27 cellular contexts compared by ENCODE assay signal in the genomic region with DNA sequence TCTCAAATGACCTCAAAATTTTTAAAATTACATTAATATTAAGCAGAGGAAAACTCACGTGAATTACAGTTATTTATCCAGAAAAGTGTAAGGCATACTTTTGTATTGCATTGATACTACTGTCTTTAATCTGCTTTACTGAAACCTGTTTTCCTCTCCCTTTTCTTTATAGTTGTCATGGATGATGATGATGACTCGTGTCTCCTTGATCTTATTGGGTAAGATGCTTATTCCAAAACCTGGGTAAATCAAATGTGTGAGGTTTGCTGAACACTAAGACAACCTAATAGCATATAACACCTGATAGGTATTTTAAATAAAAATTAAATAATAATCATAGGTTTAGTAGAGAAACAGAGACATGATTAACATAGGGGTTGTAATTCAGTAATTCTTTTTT. TPM values are rescaled to one million over a fixed set of nuclear protein-coding genes. Genes with fewer than 3 reads are reported as not detected.
A peak's percentile ranks its signal among the peaks of the same experiment; 100 is the strongest.
DNase-seq lines count a peak whose midpoint lies in the region; ATAC-seq and TF ChIP-seq lines count a peak whose summit lies in the region.
"Had no signal": no experiment of that assay in that cellular context is flagged by ENCODE, and none has a peak within 500 bp of the region (broad histone marks: within the 10 kb centered on the region; RNA-seq: fewer than 3 reads in every experiment).

No MANE protein-coding gene starts in this region.

- peak overlapping the region in 1 of 10 donors; percentile 67 for H3K27ac Mint-ChIP-seq in naive thymus-derived CD8-positive, alpha-beta T cell
- H3K27ac Mint-ChIP-seq: activated naive CD8-positive, alpha-beta T cell treated with anti-CD3 and anti-CD28 coated beads, Interleukin-2, amount 10 ng/mL, durations not matched to agents 7 days and 5 days had no signal

- H3K27me3 Mint-ChIP-seq in naive thymus-derived CD8-positive, alpha-beta T cell = no peaks in the 10 kb centered on the region
- H3K27me3 Mint-ChIP-seq: activated naive CD8-positive, alpha-beta T cell treated with anti-CD3 and anti-CD28 coated beads, Interleukin-2, amount 10 ng/mL, durations not matched to agents 7 days and 5 days; CD4-positive, CD25-positive, alpha-beta regulatory T cell had no signal

- DNase-seq in GM03348 (ENCODE audit: low spot score) = peak; percentile 31
- DNase-seq in ascending aorta (ENCODE audit: low spot score in 2 of 2) = no peak
- no peak for DNase-seq in lower lobe of right lung
- DNase-seq in thoracic aorta (ENCODE audit: low spot score) = no peak
- DNase-seq in naive thymus-derived CD8-positive, alpha-beta T cell = no peak
- DNase-seq in DMS 273 treated with DMSO at 0.1 percent for 48 hours (lab: John Stamatoyannopoulos, UW) = no peak
- DNase-seq in NCI-H1092 treated with DMSO at 0.1 percent for 48 hours (lab: John Stamatoyannopoulos, UW) = no peak
- DNase-seq: activated CD4-positive, alpha-beta T cell treated with anti-CD3 and anti-CD28 coated beads, Interleukin-2, amount 50 U/mL, for 4 hours; activated CD8-positive, alpha-beta memory T cell treated with anti-CD3 and anti-CD28 coated beads, Interleukin-2, amount 50 U/mL, for 48 hours; activated naive CD8-positive, alpha-beta T cell treated with anti-CD3 and anti-CD28 coated beads, Interleukin-2, amount 10 ng/mL, durations not matched to agents 7 days and 5 days; brain microvascular endothelial cell; CD4-positive, CD25-positive, alpha-beta regulatory T cell; colonic mucosa; immature natural killer cell; KBM-7; left lung; mucosa of descending colon; NCI-H2171 treated with DMSO at 0.1 percent for 48 hours; NCI-H526 treated with DMSO at 0.1 percent for 48 hours; RPMI8226; spleen; stimulated activated CD4-positive, alpha-beta T cell treated with anti-CD3 and anti-CD28 coated beads, Interleukin-4, amount 100 ng/mL, for 24 hours; stimulated activated naive CD4-positive, alpha-beta T cell treated with Interleukin-2 at 50 U/mL for 16 hours; T1000 had no signal

- H3K27me3 ChIP-seq in ascending aorta (no peaks in the 10 kb centered on the region), lower lobe of right lung (ENCODE audit: low read depth) (no peaks in the 10 kb centered on the region), thoracic aorta (replicated peaks; ENCODE audit: insufficient read depth) (no peaks in the 10 kb centered on the region)
- H3K27me3 ChIP-seq: brain microvascular endothelial cell, colonic mucosa, left lung, spleen, tibial nerve had no signal

- ATAC-seq in lower lobe of right lung (no peak), thoracic aorta (ENCODE audit: insufficient number of reproducible peaks, low FRiP score, low read depth) (no peak)
- ATAC-seq in naive thymus-derived CD8-positive, alpha-beta T cell = no peak
- ATAC-seq: HCT116, left lung, WTC11 had no signal

- H3K4me3 ChIP-seq in ascending aorta (no peak overlapping the region), lower lobe of right lung (no peak overlapping the region), thoracic aorta (no peak overlapping the region)
- H3K4me3 ChIP-seq: colonic mucosa, left lung, mucosa of descending colon, spleen had no signal

- peaks cover 0 to 52% (median 3%) of the 10 kb centered on the region in 3 donors for H3K36me3 Mint-ChIP-seq in naive thymus-derived CD8-positive, alpha-beta T cell

- TF ChIP-seq CTCF in ascending aorta (IDR thresholded peaks at IDR 0.05) (no peak), lower lobe of right lung (IDR thresholded peaks at IDR 0.05) (no peak), thoracic aorta (IDR thresholded peaks at IDR 0.05) (no peak)

- H3K9me3 ChIP-seq in ascending aorta = no peaks in the 10 kb centered on the region
- no peaks in the 10 kb centered on the region for H3K9me3 ChIP-seq in lower lobe of right lung
- no peaks in the 10 kb centered on the region for H3K9me3 ChIP-seq in thoracic aorta
- H3K9me3 ChIP-seq: colonic mucosa, left lung, mucosa of descending colon, spleen, tibial nerve had no signal

- no peak overlapping the region for H3K4me3 Mint-ChIP-seq in naive thymus-derived CD8-positive, alpha-beta T cell
- H3K4me3 Mint-ChIP-seq: activated naive CD8-positive, alpha-beta T cell treated with anti-CD3 and anti-CD28 coated beads, Interleukin-2, amount 10 ng/mL, durations not matched to agents 7 days and 5 days; CD4-positive, CD25-positive, alpha-beta regulatory T cell; WTC11 had no signal

- H3K36me3 ChIP-seq in ascending aorta (peaks cover 34% of the 10 kb centered on the region in 2 donors), lower lobe of right lung (peaks cover 47% of the 10 kb centered on the region), thoracic aorta (peaks cover 20% of the 10 kb centered on the region)
- H3K36me3 ChIP-seq: brain microvascular endothelial cell had no signal

- peak overlapping the region; percentile 77 to 83 for H3K27ac ChIP-seq in ascending aorta
- H3K27ac ChIP-seq in lower lobe of right lung = peak overlapping the region; percentile 46
- H3K27ac ChIP-seq in thoracic aorta = peak overlapping the region; percentile 49 to 66
- H3K27ac ChIP-seq: brain microvascular endothelial cell, colonic mucosa, left lung had no signal

- H3K9me3 Mint-ChIP-seq in naive thymus-derived CD8-positive, alpha-beta T cell = no peaks in the 10 kb centered on the region
- H3K9me3 Mint-ChIP-seq: activated naive CD8-positive, alpha-beta T cell treated with anti-CD3 and anti-CD28 coated beads, Interleukin-2, amount 10 ng/mL, durations not matched to agents 7 days and 5 days; CD4-positive, CD25-positive, alpha-beta regulatory T cell; immature natural killer cell; WTC11 had no signal

- POLR2A ChIA-PET in naive thymus-derived CD8-positive, alpha-beta T cell (lab: Charles Lee) = interaction anchor here (0.7 kb wide), 3 partner anchors 18 to 131 kb away, joined by 3 to 4 read pairs (median 3); no protein-coding TSS in a partner anchor

- intact Hi-C loops in ascending aorta (cut with DNase I) = loop anchor here (2.0 kb wide), 1 partner anchor 75 kb away; a partner anchor contains a TSS
- intact Hi-C loops in lower lobe of right lung (cut with DNase I) = no loop called here

- H3K4me1 Mint-ChIP-seq in naive thymus-derived CD8-positive, alpha-beta T cell = peaks cover 19 to 34% (median 26%) of the 10 kb centered on the region in 4 donors

- H3K4me1 ChIP-seq in ascending aorta (peaks cover 0 to 15% of the 10 kb centered on the region in 2 donors), lower lobe of right lung (peaks cover 14% of the 10 kb centered on the region), thoracic aorta (ENCODE audit: control insufficient read depth in 1 of 2, low read depth in 2 of 2) (peaks cover 14 to 25% of the 10 kb centered on the region in 2 donors)
- H3K4me1 ChIP-seq: colonic mucosa had no signal

RNA-seq across cellular contexts. Expression of a gene that starts 40.0 kb away (rescaled TPM):
- total RNA-seq in ascending aorta = 9.7 TPM
- total RNA-seq in lower lobe of right lung = 20.7 TPM
- 10 to 100 TPM; 16.5 to 18.8 TPM for total RNA-seq in thoracic aorta
- total RNA-seq in naive thymus-derived CD8-positive, alpha-beta T cell = 10 to 100 TPM; 38.6 to 39.9 TPM
- polyA plus RNA-seq in naive thymus-derived CD8-positive, alpha-beta T cell = 1 to 10 TPM; 3.6 to 6.3 (median 4.2) TPM

RNA-seq across cellular contexts. Expression of a gene that starts 57.6 kb away (rescaled TPM):
- total RNA-seq in ascending aorta (34.8 TPM), lower lobe of right lung (64.5 TPM), thoracic aorta (10 to 100 TPM; 55.5 to 75.8 TPM)
- 100 to 1,000 TPM; 113 to 135 TPM for total RNA-seq in naive thymus-derived CD8-positive, alpha-beta T cell
- 10 to 100 TPM; 65.3 to 87.9 (median 67.4) TPM for polyA plus RNA-seq in naive thymus-derived CD8-positive, alpha-beta T cell
